ENCODE assay signal across 9 cellular contexts in the genomic region with DNA sequence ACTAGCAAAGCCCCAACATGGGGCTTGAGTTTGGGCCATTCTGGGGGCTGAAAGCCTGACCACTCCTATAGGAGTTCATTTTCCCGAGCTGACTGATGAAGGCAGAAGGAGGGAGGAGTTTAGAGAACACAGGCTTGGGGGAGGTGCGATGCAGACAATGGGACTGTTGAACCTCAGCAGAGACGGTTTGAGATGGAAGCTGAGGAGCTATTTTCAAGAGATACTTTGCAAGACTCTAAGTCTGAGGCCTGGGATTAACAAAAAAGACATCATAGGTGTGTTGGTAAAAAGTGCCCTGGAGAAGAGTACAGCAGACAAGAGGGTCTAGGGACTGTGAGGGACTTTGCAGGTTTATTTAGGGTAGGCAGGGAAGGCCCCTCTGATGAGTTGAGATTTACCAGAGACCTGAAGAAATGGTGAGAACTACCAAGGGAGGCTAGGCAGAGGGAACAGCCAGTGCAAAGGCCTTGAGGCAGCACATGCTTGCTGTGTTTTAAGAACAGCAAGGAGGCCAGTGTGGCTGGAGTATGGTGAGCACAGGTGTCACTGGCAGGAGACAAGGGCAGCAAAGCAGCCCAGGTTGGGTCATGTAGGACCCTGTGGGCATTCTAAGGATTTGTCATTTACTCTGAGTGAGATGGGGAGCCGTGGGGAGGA. TPM values are rescaled to one million over a fixed set of nuclear protein-coding genes. Genes with fewer than 3 reads are reported as not detected.
DNase-seq lines count a peak whose midpoint lies in the region; ATAC-seq and TF ChIP-seq lines count a peak whose summit lies in the region.
"Had no signal": no experiment of that assay in that cellular context is flagged by ENCODE, and none has a peak within 500 bp of the region (broad histone marks: within the 10 kb centered on the region; RNA-seq: fewer than 3 reads in every experiment).

No MANE protein-coding gene starts in this region.

- H3K4me1 ChIP-seq in BLaER1, result peaks cover 91% of the 10 kb centered on the region
- H3K4me1 ChIP-seq in IMR-90 (ENCODE audit: control insufficient read depth, insufficient read depth, low read length), result peaks cover 7% of the 10 kb centered on the region
- peaks cover 0 to 12% of the 10 kb centered on the region in 2 donors for H3K4me1 ChIP-seq in lung (ENCODE audit: control insufficient read depth in 2 of 2, insufficient read depth in 2 of 2, low read length in 2 of 2)

- POLR2A ChIA-PET in IMR-90 (lab: Charles Lee; ENCODE audit: unreplicated experiment), result no interaction called here
- POLR2A ChIA-PET in activated CD8-positive, alpha-beta T cell treated with anti-CD3 and anti-CD28 coated beads for 36 hours (lab: Charles Lee), result interaction anchor here (0.6 to 38.3 kb wide), 4 partner anchors 9 to 150 kb away, joined by 3 to 955 read pairs (median 6); a partner anchor contains a TSS

- no peak overlapping the region for H3K14ac ChIP-seq in IMR-90 (replicated peaks; ENCODE audit: low read depth, low read length)

- no peak overlapping the region for H3K18ac ChIP-seq in IMR-90 (ENCODE audit: low read depth, low read length)

- no peak overlapping the region for H3K23ac ChIP-seq in IMR-90 (ENCODE audit: low read depth, low read length)

- H4K20me1 ChIP-seq in BLaER1, result no peaks in the 10 kb centered on the region
- no peaks in the 10 kb centered on the region for H4K20me1 ChIP-seq in IMR-90 (ENCODE audit: insufficient read depth, low read length)

- CTCF ChIA-PET in IMR-90 (lab: Yijun Ruan, JAX), result no interaction called here
- CTCF ChIA-PET in activated CD8-positive, alpha-beta T cell treated with anti-CD3 and anti-CD28 coated beads for 36 hours (lab: Charles Lee), result interaction anchor here (1.5 kb wide), 1 partner anchor 24 kb away, joined by 5 read pairs; no protein-coding TSS in a partner anchor

- no peak overlapping the region for H2BK20ac ChIP-seq in IMR-90 (ENCODE audit: low read depth, low read length)

- H3K9ac ChIP-seq in BLaER1, result peak overlapping the region; percentile 75
- no peak overlapping the region for H3K9ac ChIP-seq in IMR-90 (ENCODE audit: low read depth, low read length)

- WGBS in IMR-90 (ENCODE audit: extremely low coverage in 2 of 2, insufficient read length in 1 of 2), 2 experiments, result 40% methylated on average over 3 of the region's 4 CpGs; no CpG with 5 or more reads in 1 of the 2 experiments
- WGBS in lung, 2 donors, result 45 to 62% methylated on average over 4 of the region's 4 CpGs

- no peaks in the 10 kb centered on the region for H3K27me3 Mint-ChIP-seq in activated CD8-positive, alpha-beta T cell treated with anti-CD3 and anti-CD28 coated beads for 36 hours

- BruUV-seq in IMR-90 (replicated peaks; lab: Mats Ljungman, UMichigan), result no TSS peak

- H2BK5ac ChIP-seq in IMR-90 (ENCODE audit: low read depth, low read length, poor library complexity, severe bottlenecking), result no peak overlapping the region

- peaks cover 9% of the 10 kb centered on the region; the same call in 1 of the 2 replicates for H3K9me1 ChIP-seq in IMR-90 (ENCODE audit: insufficient read depth, low read length)

- TF ChIP-seq RAD21 in IMR-90 (IDR thresholded peaks at IDR 0.05; ENCODE audit: low read length), result no peak

- intact Hi-C loops in IMR-90 (cut with micrococcal nuclease), result no loop called here
- intact Hi-C loops in activated CD8-positive, alpha-beta T cell treated with anti-CD3 and anti-CD28 coated beads for 36 hours (cut with micrococcal nuclease), result no loop called here

- no peak overlapping the region for H3K4me3 Mint-ChIP-seq in activated CD8-positive, alpha-beta T cell treated with anti-CD3 and anti-CD28 coated beads for 36 hours

- H3K4me2 ChIP-seq in BLaER1 (peak overlapping the region; percentile 96), IMR-90 (ENCODE audit: low read depth, low read length) (no peak overlapping the region)

- H3K9me3 ChIP-seq in BLaER1 (no peaks in the 10 kb centered on the region), IMR-90 (ENCODE audit: control insufficient read depth, insufficient read depth, low read length) (no peaks in the 10 kb centered on the region), lung (ENCODE audit: control insufficient read depth in 2 of 2, insufficient read depth in 1 of 2, low read length in 1 of 2) (no peaks in the 10 kb centered on the region)

- no peak overlapping the region for H3K56ac ChIP-seq in IMR-90 (ENCODE audit: extremely low read depth, insufficient read depth, low read length)

- no peak overlapping the region; the same call in 1 of the 2 replicates for H2BK120ac ChIP-seq in IMR-90 (ENCODE audit: low read depth, low read length)

- H2AFZ ChIP-seq in IMR-90 (replicated peaks; ENCODE audit: low read length, poor library complexity), result peak overlapping the region; percentile 64

- no peaks in the 10 kb centered on the region for H3K9me3 Mint-ChIP-seq in activated CD8-positive, alpha-beta T cell treated with anti-CD3 and anti-CD28 coated beads for 36 hours

- peaks cover 66% of the 10 kb centered on the region for H3K4me1 Mint-ChIP-seq in activated CD8-positive, alpha-beta T cell treated with anti-CD3 and anti-CD28 coated beads for 36 hours (ENCODE audit: low read depth)

- peak overlapping the region; percentile 40; the same call in 1 of the 2 replicates for H3K4ac ChIP-seq in IMR-90 (ENCODE audit: low read depth, low read length)

- DNase-seq in IMR-90 (no peak), lung (ENCODE audit: low spot score) (no peak), germinal center (ENCODE audit: low spot score) (no peak), activated gamma-delta T cell treated with Interleukin-2 at 50 U/mL for 16 hours (no peak)
- DNase-seq in activated CD8-positive, alpha-beta T cell treated with anti-CD3 and anti-CD28 coated beads for 36 hours, result no peak
- DNase-seq: stimulated activated CD4-positive, alpha-beta T cell treated with anti-CD3 and anti-CD28 coated beads, Interleukin-2, amount 100 ng/mL, for 24 hours had no signal

- H3K27ac Mint-ChIP-seq in activated CD8-positive, alpha-beta T cell treated with anti-CD3 and anti-CD28 coated beads for 36 hours, result peak overlapping the region; percentile 52

- H4K91ac ChIP-seq in IMR-90 (ENCODE audit: insufficient read depth, low read depth, low read length), result no peak overlapping the region; the same call in 1 of the 2 replicates

- H3K4me3 ChIP-seq in BLaER1, result no peak overlapping the region
- no peak overlapping the region for H3K4me3 ChIP-seq in IMR-90 (ENCODE audit: insufficient read depth, low read depth, low read length)
- H3K4me3 ChIP-seq in lung, result no peak overlapping the region

- H3K79me1 ChIP-seq in IMR-90 (ENCODE audit: low read depth in 1 of 2, low read length in 2 of 2), result no peaks in the 10 kb centered on the region

- no peaks in the 10 kb centered on the region for H3K36me3 ChIP-seq in BLaER1
- no peaks in the 10 kb centered on the region for H3K36me3 ChIP-seq in IMR-90 (ENCODE audit: control insufficient read depth, insufficient read depth, low read length)
- H3K36me3 ChIP-seq in lung (ENCODE audit: control insufficient read depth in 2 of 2, insufficient read depth in 2 of 2, low read length in 2 of 2), result no peaks in the 10 kb centered on the region

- H2AK5ac ChIP-seq in IMR-90 (ENCODE audit: low read depth, low read length), result no peak overlapping the region

- dilution Hi-C loops in IMR-90 (cut with HindIII; ENCODE audit: low sequenced_read_pairs, unreplicated experiment), result no loop called here

- no peak overlapping the region for H4K5ac ChIP-seq in IMR-90 (ENCODE audit: low read depth, low read length)

- no peak overlapping the region for H2AK9ac ChIP-seq in IMR-90 (replicated peaks; ENCODE audit: low read depth, low read length, poor library complexity)

- ATAC-seq in IMR-90 (ENCODE audit: low read depth) (no peak), lung (ENCODE audit: insufficient read depth, low FRiP score) (no peak), GM18873 (IDR thresholded peaks at IDR 0.05; ENCODE audit: low FRiP score, unreplicated experiment) (no peak), HG03439 (IDR thresholded peaks at IDR 0.05; ENCODE audit: unreplicated experiment) (no peak)
- no peak for ATAC-seq in activated CD8-positive, alpha-beta T cell treated with anti-CD3 and anti-CD28 coated beads for 36 hours

- no peak for TF ChIP-seq POLR2A in IMR-90 (IDR thresholded peaks at IDR 0.05; ENCODE audit: low read depth, low read length)

- H4K8ac ChIP-seq in IMR-90 (ENCODE audit: low read depth in 2 of 2, low read length in 2 of 2), result no peak overlapping the region

- H3K36me3 Mint-ChIP-seq in activated CD8-positive, alpha-beta T cell treated with anti-CD3 and anti-CD28 coated beads for 36 hours (ENCODE audit: low read depth), result peaks cover 11% of the 10 kb centered on the region

- H3K27me3 ChIP-seq in BLaER1 (no peaks in the 10 kb centered on the region), IMR-90 (ENCODE audit: control insufficient read depth, insufficient read depth, low read length) (no peaks in the 10 kb centered on the region), lung (ENCODE audit: control insufficient read depth, insufficient read depth) (no peaks in the 10 kb centered on the region)

- H2BK15ac ChIP-seq in IMR-90 (ENCODE audit: low read depth, low read length), result no peak overlapping the region

- TF ChIP-seq CTCF in IMR-90 (conservative IDR thresholded peaks at IDR 0.05; ENCODE audit: low read depth, low read length), result no peak
- no peak for TF ChIP-seq CTCF in activated CD8-positive, alpha-beta T cell treated with anti-CD3 and anti-CD28 coated beads for 36 hours (IDR thresholded peaks at IDR 0.05)
- no peak for TF ChIP-seq CTCF in lung (IDR thresholded peaks at IDR 0.05; ENCODE audit: control extremely low read depth, extremely low read depth)

- in situ Hi-C loops in IMR-90 (cut with MboI; ENCODE audit: low sequenced_read_pairs), result no loop called here

- H3K27ac ChIP-seq in BLaER1 (peak overlapping the region; percentile 86), IMR-90 (ENCODE audit: insufficient read depth, low read length) (no peak overlapping the region), lung (ENCODE audit: low read depth in 1 of 2, low read length in 1 of 2) (peak overlapping the region; percentile 42 to 68)

TF ChIP-seq in IMR-90, 13 proteins besides CTCF, POLR2A, EP300 and RAD21 (continues in another document):
- TF ChIP-seq MXI1 (IDR thresholded peaks at IDR 0.05; ENCODE audit: borderline replicate concordance, low read depth, low read length) (no peak), SMC3 (IDR thresholded peaks at IDR 0.05; ENCODE audit: low read depth, low read length) (no peak)

RNA-seq across cellular contexts. Expression of a gene that starts 31.6 kb away (rescaled TPM):
- total RNA-seq in IMR-90 (2012; rRNA removed) (33.6 and 33.7 TPM in 2 replicates), lung (100 to 1,000 TPM; 134 to 326 TPM)
- polyA plus RNA-seq in IMR-90 (2012; rRNA removed) (166 and 171 TPM in 2 replicates), lung (100 to 1,000 TPM; 268 to 453 TPM)
- polyA plus RNA-seq in IMR-90 (2012; cell fraction: cytosol; rRNA removed), result 110 and 170 TPM in 2 replicates
- polyA plus RNA-seq in IMR-90 (2012; cell fraction: nucleus; rRNA removed; ENCODE audit: low replicate concordance), result 68.9 and 69.8 TPM in 2 replicates
- 100 to 1,000 TPM; 470 to 489 TPM for total RNA-seq in activated CD8-positive, alpha-beta T cell treated with anti-CD3 and anti-CD28 coated beads for 36 hours
